10 cellular contexts compared by ENCODE assay signal in the genomic region with DNA sequence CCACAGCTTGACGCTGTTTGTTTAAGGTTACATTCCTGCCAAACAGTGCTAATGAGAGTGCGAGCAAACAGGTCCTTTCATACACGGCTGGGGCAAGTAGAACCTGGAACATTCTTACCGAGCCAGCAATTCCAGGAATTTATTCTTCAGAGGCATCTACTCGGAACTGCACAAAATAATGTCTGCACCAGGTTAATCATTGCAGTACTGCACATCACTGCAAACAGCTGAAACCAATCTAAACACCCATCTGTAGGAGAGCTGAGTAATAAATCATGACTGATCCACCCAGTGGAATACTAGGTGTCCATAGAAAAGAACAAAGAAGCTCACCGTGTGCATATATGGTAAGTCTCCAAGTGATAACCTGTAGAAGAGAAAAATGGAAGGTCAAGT. TPM values are rescaled to one million over a fixed set of nuclear protein-coding genes. Genes with fewer than 3 reads are reported as not detected.
DNase-seq lines count a peak whose midpoint lies in the region; ATAC-seq and TF ChIP-seq lines count a peak whose summit lies in the region.
"Had no signal": no experiment of that assay in that cellular context is flagged by ENCODE, and none has a peak within 500 bp of the region (broad histone marks: within the 10 kb centered on the region; RNA-seq: fewer than 3 reads in every experiment).

No MANE protein-coding gene starts in this region.

- ATAC-seq in CD4-positive, alpha-beta T cell (ENCODE audit: poor library complexity) = no peak
- no peak for ATAC-seq in GM21515 (IDR thresholded peaks at IDR 0.05; ENCODE audit: unreplicated experiment)

- no peak for DNase-seq in CD4-positive, alpha-beta T cell
- peak; percentile 75 for DNase-seq in NCI-H146 (lab: John Stamatoyannopoulos, UW)
- DNase-seq in caudate nucleus (lab: John Stamatoyannopoulos, UW) = no peak
- DNase-seq in CD14-positive monocyte (ENCODE audit: low spot score) = no peak
- DNase-seq in T-helper 1 cell = no peak
- no peak for DNase-seq in NCI-H1092 treated with DMSO at 0.1 percent for 48 hours (lab: John Stamatoyannopoulos, UW)
- DNase-seq: NCI-H2081 treated with DMSO at 0.1 percent for 48 hours, SIG-M5 had no signal

- no peak for TF ChIP-seq CTCF in CD4-positive, alpha-beta T cell (IDR thresholded peaks at IDR 0.05)
- no peak for TF ChIP-seq CTCF in CD14-positive monocyte (IDR thresholded peaks at IDR 0.05)

- H3K4me3 Mint-ChIP-seq in CD4-positive, alpha-beta T cell = peak overlapping the region; percentile 63
- no peak overlapping the region for H3K4me3 Mint-ChIP-seq in CD14-positive monocyte

- peaks cover 20% of the 10 kb centered on the region for H3K4me1 ChIP-seq in mucosa of stomach (ENCODE audit: control insufficient read depth, insufficient read depth, low read length)

- H3K9me3 ChIP-seq in CD4-positive, alpha-beta T cell (ENCODE audit: control insufficient read depth, low read length) = no peaks in the 10 kb centered on the region
- H3K9me3 ChIP-seq in mucosa of stomach (ENCODE audit: control insufficient read depth, low read length) = no peaks in the 10 kb centered on the region

- CTCF ChIA-PET in CD4-positive, alpha-beta T cell (lab: Charles Lee) = interaction anchor here (1.3 to 4.7 kb wide), 2 partner anchors 17 to 50 kb away, joined by 3 to 19 read pairs; a partner anchor contains a TSS

- H3K4me3 ChIP-seq in mucosa of stomach (ENCODE audit: low read length) = no peak overlapping the region

- no peaks in the 10 kb centered on the region for H3K27me3 ChIP-seq in CD4-positive, alpha-beta T cell (ENCODE audit: control insufficient read depth, insufficient read depth, low read length)
- no peaks in the 10 kb centered on the region for H3K27me3 ChIP-seq in mucosa of stomach (ENCODE audit: control insufficient read depth, insufficient read depth, low read length)

- intact Hi-C loops in CD4-positive, alpha-beta T cell (cut with DNase I, micrococcal nuclease) = loop anchor here (2.0 kb wide), 2 partner anchors 17 to 53 kb away; a partner anchor contains a TSS
- intact Hi-C loops in CD14-positive monocyte (cut with micrococcal nuclease) = loop anchor here in 1 of 2 donors (5.0 kb wide), 1 partner anchor 50 kb away; no protein-coding TSS in a partner anchor

- peaks cover 42% of the 10 kb centered on the region for H3K4me1 Mint-ChIP-seq in CD4-positive, alpha-beta T cell (ENCODE audit: low read depth)
- H3K4me1 Mint-ChIP-seq in CD14-positive monocyte = peaks cover 32% of the 10 kb centered on the region

- H3K36me3 ChIP-seq in mucosa of stomach (ENCODE audit: control insufficient read depth, insufficient read depth, low read length) = no peaks in the 10 kb centered on the region

- H3K27ac ChIP-seq in CD4-positive, alpha-beta T cell (ENCODE audit: low read depth, low read length) = no peak overlapping the region
- peak overlapping the region; percentile 40 for H3K27ac ChIP-seq in caudate nucleus (ENCODE audit: low read depth, low read length)

- H3K9me3 Mint-ChIP-seq in CD4-positive, alpha-beta T cell = no peaks in the 10 kb centered on the region
- peaks cover 0 to 8% (median 2%) of the 10 kb centered on the region in 7 donors for H3K9me3 Mint-ChIP-seq in CD14-positive monocyte

- H3K27ac Mint-ChIP-seq in CD4-positive, alpha-beta T cell = peak overlapping the region; percentile 86
- no peak overlapping the region for H3K27ac Mint-ChIP-seq in CD14-positive monocyte

- H3K9ac ChIP-seq in mucosa of stomach (ENCODE audit: low read length) = peak overlapping the region; percentile 93

- peaks cover 18% of the 10 kb centered on the region for H3K36me3 Mint-ChIP-seq in CD4-positive, alpha-beta T cell (ENCODE audit: low read depth)
- peaks cover 3 to 9% of the 10 kb centered on the region in 2 donors for H3K36me3 Mint-ChIP-seq in CD14-positive monocyte

- no peaks in the 10 kb centered on the region for H3K27me3 Mint-ChIP-seq in CD4-positive, alpha-beta T cell
- H3K27me3 Mint-ChIP-seq in CD14-positive monocyte (ENCODE audit: low read depth in 3 of 3) = peaks cover 22 to 27% (median 27%) of the 10 kb centered on the region in 3 donors

- POLR2A ChIA-PET in CD4-positive, alpha-beta T cell (lab: Charles Lee) = interaction anchor here (1.1 to 2.7 kb wide), 3 partner anchors 18 to 174 kb away, joined by 4 to 18 read pairs (median 17); a partner anchor contains a TSS

RNA-seq across cellular contexts. Expression of a gene that starts 1.2 kb away (rescaled TPM):
- total RNA-seq in CD4-positive, alpha-beta T cell = 1 to 10 TPM; 6.7 to 7.1 TPM
- under 1 TPM in 1 of 2 donors, not detected in 1; 0.05 TPM for polyA plus RNA-seq in CD14-positive monocyte

RNA-seq across cellular contexts. Expression of a gene that starts 17.5 kb away (rescaled TPM):
- 1 to 10 TPM; 5.5 to 7.3 TPM for total RNA-seq in CD4-positive, alpha-beta T cell
- polyA plus RNA-seq in CD14-positive monocyte = 1 to 10 TPM; 1.2 to 1.6 TPM

RNA-seq across cellular contexts. Expression of a gene that starts 18.3 kb away (rescaled TPM):
- total RNA-seq in CD4-positive, alpha-beta T cell = 10 to 100 TPM in 1 of 2 experiments, 1 to 10 TPM in 1; 9.6 to 10.3 TPM
- 10 to 100 TPM; 41.8 to 45.7 TPM for polyA plus RNA-seq in CD14-positive monocyte

RNA-seq across cellular contexts. Expression of a gene that starts 23.6 kb away (rescaled TPM):
- total RNA-seq in CD4-positive, alpha-beta T cell = 10 to 100 TPM; 12.0 to 12.9 TPM
- under 1 TPM; 0.03 to 0.07 TPM for polyA plus RNA-seq in CD14-positive monocyte

RNA-seq across cellular contexts. Expression of a gene that starts 36.5 kb away (rescaled TPM):
- not detected for total RNA-seq in CD4-positive, alpha-beta T cell
- not detected for polyA plus RNA-seq in CD14-positive monocyte
